Comparison of ENCODE assay signal across 9 cellular contexts in the genomic region with DNA sequence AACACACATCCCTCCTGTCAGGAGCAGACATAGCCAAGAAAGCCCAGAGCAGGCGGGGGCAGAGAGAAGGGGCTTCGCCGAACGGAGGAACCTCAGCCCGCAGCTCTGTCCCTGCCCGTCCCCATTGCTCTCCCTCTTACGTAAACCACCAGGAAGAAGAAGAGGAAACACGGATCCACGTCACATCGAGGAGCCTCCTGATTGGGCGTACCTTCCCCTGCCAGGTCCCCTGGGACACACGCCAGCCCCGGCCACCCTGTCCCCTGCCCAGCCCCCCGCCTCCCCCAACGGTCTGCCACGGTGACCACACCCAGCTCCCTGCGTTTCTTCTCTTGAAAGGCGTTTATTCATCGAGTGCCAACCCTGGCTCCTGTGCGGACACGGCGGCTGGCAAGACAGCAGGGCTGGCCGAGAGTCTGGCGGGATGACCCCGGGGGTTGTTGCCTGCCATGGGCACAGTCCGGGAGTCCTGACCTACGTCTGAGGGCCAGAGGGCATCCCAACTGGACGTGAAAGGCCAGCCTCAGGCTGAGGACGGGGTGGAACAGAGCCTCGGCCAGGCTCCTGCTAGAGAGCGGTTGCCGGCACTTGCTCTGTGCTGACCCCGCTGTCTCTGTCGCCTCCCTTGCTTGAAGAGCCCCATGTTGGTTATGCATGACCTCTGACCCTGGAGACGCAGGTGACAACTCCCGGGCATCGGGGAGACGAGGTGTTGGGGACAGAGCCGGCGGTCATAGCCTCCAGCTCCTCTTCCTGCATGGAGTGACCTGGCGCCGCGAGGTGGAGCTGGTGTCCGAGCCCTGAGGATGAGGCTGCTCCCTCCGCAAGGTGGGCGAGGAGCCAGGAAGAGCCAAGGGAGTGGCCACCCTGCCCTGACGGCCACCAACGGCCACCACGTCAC. TPM values are rescaled to one million over a fixed set of nuclear protein-coding genes. Genes with fewer than 3 reads are reported as not detected.
DNase-seq lines count a peak whose midpoint lies in the region; ATAC-seq and TF ChIP-seq lines count a peak whose summit lies in the region.
"Had no signal": no experiment of that assay in that cellular context is flagged by ENCODE, and none has a peak within 500 bp of the region (broad histone marks: within the 10 kb centered on the region; RNA-seq: fewer than 3 reads in every experiment).

No MANE protein-coding gene starts in this region.

- in situ Hi-C loops in mammary epithelial cell (cut with MboI; ENCODE audit: low sequenced_read_pairs in 2 of 2): no loop called here

- H3K9me3 ChIP-seq in mammary epithelial cell (replicated peaks; ENCODE audit: insufficient read depth, low read length) (no peaks in the 10 kb centered on the region), psoas muscle (no peaks in the 10 kb centered on the region)

- no peak overlapping the region for H3K27ac ChIP-seq in mammary epithelial cell (ENCODE audit: insufficient read depth, low read depth, low read length)
- no peak overlapping the region for H3K27ac ChIP-seq in psoas muscle
- no peak overlapping the region for H3K27ac ChIP-seq in GM23338 (ENCODE audit: low read depth)

- no peak for DNase-seq in Right ventricle myocardium superior
- DNase-seq in cardiac septum (ENCODE audit: low spot score): no peak
- peak; percentile 64 for DNase-seq in NCI-H82 (lab: John Stamatoyannopoulos, UW)
- peak; percentile 62 for DNase-seq in mammary epithelial cell
- DNase-seq in psoas muscle: no peak
- DNase-seq in GM23338 (ENCODE audit: low spot score): no peak
- no peak for DNase-seq in NAMALWA (ENCODE audit: low spot score)

- no peak overlapping the region for H3K9ac ChIP-seq in mammary epithelial cell (ENCODE audit: insufficient read depth, low read length)

- ATAC-seq in Right ventricle myocardium superior (ENCODE audit: poor library complexity) (peak; percentile 46), psoas muscle (peak in 1 of 4 donors; percentile 46), GM23338 (no peak), HG02588 (IDR thresholded peaks at IDR 0.05; ENCODE audit: unreplicated experiment) (no peak)

- H3K4me1 ChIP-seq in mammary epithelial cell (ENCODE audit: insufficient read depth, low read length): peaks cover 22% of the 10 kb centered on the region
- no peaks in the 10 kb centered on the region for H3K4me1 ChIP-seq in psoas muscle
- H3K4me1 ChIP-seq in GM23338 (ENCODE audit: insufficient read depth): 0 out of 2 replicates have a peak, but pooled peaks cover 5% of the 10 kb centered on the region

- peaks cover 3% of the 10 kb centered on the region for H3K27me3 Mint-ChIP-seq in GM23338 (ENCODE audit: insufficient read depth, low read depth, poor library complexity)

- H3K4me2 ChIP-seq in mammary epithelial cell (ENCODE audit: insufficient read depth, low read depth, low read length) (peak overlapping the region; percentile 93), GM23338 (no peak overlapping the region)

- H4K20me1 ChIP-seq in mammary epithelial cell (ENCODE audit: insufficient read depth, low read length): peaks cover 2% of the 10 kb centered on the region
- no peaks in the 10 kb centered on the region for H4K20me1 ChIP-seq in GM23338 (replicated peaks; ENCODE audit: insufficient read depth)

- H3K79me2 ChIP-seq in mammary epithelial cell (ENCODE audit: insufficient read depth, low read length) (no peaks in the 10 kb centered on the region), GM23338 (replicated peaks; ENCODE audit: insufficient read depth) (no peaks in the 10 kb centered on the region)

- TF ChIP-seq CTCF in mammary epithelial cell (conservative IDR thresholded peaks at IDR 0.05 in 1 of 2, IDR thresholded peaks at IDR 0.05 in 1 of 2; ENCODE audit: extremely low read depth in 1 of 2, insufficient read depth in 1 of 2, low read depth in 1 of 2, low read length in 2 of 2) (no peak), psoas muscle (IDR thresholded peaks at IDR 0.05) (no peak), GM23338 (conservative IDR thresholded peaks at IDR 0.05; ENCODE audit: low read depth in 2 of 2) (no peak)

- no peak overlapping the region for H3K4me3 Mint-ChIP-seq in GM23338

- no peaks in the 10 kb centered on the region for H3F3A ChIP-seq in GM23338 (replicated peaks; ENCODE audit: low read depth)

- H3K4me1 Mint-ChIP-seq in GM23338: no peaks in the 10 kb centered on the region

- H3K4me3 ChIP-seq in mammary epithelial cell (replicated peaks in 1 of 3; ENCODE audit: insufficient read depth in 1 of 3, low read depth in 2 of 3, low read length in 3 of 3) (peak overlapping the region; percentile 37 to 63 (median 63)), psoas muscle (peak overlapping the region; percentile 34), GM23338 (no peak overlapping the region)
- H3K4me3 ChIP-seq: lung had no signal

- no peaks in the 10 kb centered on the region for H3K9me3 Mint-ChIP-seq in GM23338

- H3K36me3 ChIP-seq in mammary epithelial cell (ENCODE audit: insufficient read depth, low read length) (no peaks in the 10 kb centered on the region), psoas muscle (ENCODE audit: insufficient read depth in 1 of 2, low read depth in 1 of 2) (no peaks in the 10 kb centered on the region), GM23338 (ENCODE audit: insufficient read depth) (no peaks in the 10 kb centered on the region)

- CTCF ChIA-PET in mammary epithelial cell (lab: Charles Lee; ENCODE audit: low non-redundant PET): interaction anchor here (0.5 to 0.6 kb wide), 2 partner anchors 165 to 390 kb away, joined by 3 read pairs; partner anchors contain the start of gene ZNF778

- peaks cover 9% of the 10 kb centered on the region for H3K27me3 ChIP-seq in mammary epithelial cell (ENCODE audit: insufficient read depth, low read length)
- H3K27me3 ChIP-seq in psoas muscle (ENCODE audit: insufficient read depth in 3 of 3, low read length in 2 of 3): peaks cover 0 to 91% (median 22%) of the 10 kb centered on the region in 3 donors
- no peaks in the 10 kb centered on the region for H3K27me3 ChIP-seq in GM23338 (ENCODE audit: insufficient read depth)

- BruUV-seq in mammary epithelial cell (replicated peaks; lab: Mats Ljungman, UMichigan): no TSS peak

- H3K36me3 Mint-ChIP-seq in GM23338 (ENCODE audit: low read depth): no peaks in the 10 kb centered on the region

- dilution Hi-C loops in mammary epithelial cell (cut with HindIII; ENCODE audit: low sequenced_read_pairs): no loop called here

- 7% methylated on average over 28 of the region's 49 CpGs for WGBS in mammary epithelial cell (ENCODE audit: low coverage, missing lambda C conversion rate)
- WGBS in psoas muscle, 3 donors: 34 to 48% (median 34%) methylated on average over 43 to 49 of the region's 49 CpGs

- intact Hi-C loops in Right ventricle myocardium superior (cut with DNase I): no loop called here
- intact Hi-C loops in cardiac septum (cut with DNase I): no loop called here
- intact Hi-C loops in mammary epithelial cell (cut with micrococcal nuclease): loop anchor here (5.0 kb wide), 2 partner anchors 104 to 236 kb away; no protein-coding TSS in a partner anchor
- intact Hi-C loops in psoas muscle (cut with DNase I): no loop called here

- no peaks in the 10 kb centered on the region for H3K9me2 ChIP-seq in GM23338 (ENCODE audit: insufficient read depth)

- H3K27ac Mint-ChIP-seq in GM23338: no peak overlapping the region; the same call in 1 of the 2 replicates

- H2AFZ ChIP-seq in mammary epithelial cell (ENCODE audit: low read depth, low read length) (peak overlapping the region; percentile 94), GM23338 (no peak overlapping the region)

TF ChIP-seq in GM23338, 12 proteins besides CTCF, POLR2A, EP300 and RAD21 (continues in another document):
- TF ChIP-seq CREB1 (CRISPR knock-in tag; IDR thresholded peaks at IDR 0.05; ENCODE audit: low read depth): no peak
- no peak for TF ChIP-seq STAT1 (IDR thresholded peaks at IDR 0.05; ENCODE audit: unreplicated experiment)
- TF ChIP-seq ZNF114 (CRISPR knock-in tag; IDR thresholded peaks at IDR 0.05): no peak
- TF ChIP-seq, protein P1, sequence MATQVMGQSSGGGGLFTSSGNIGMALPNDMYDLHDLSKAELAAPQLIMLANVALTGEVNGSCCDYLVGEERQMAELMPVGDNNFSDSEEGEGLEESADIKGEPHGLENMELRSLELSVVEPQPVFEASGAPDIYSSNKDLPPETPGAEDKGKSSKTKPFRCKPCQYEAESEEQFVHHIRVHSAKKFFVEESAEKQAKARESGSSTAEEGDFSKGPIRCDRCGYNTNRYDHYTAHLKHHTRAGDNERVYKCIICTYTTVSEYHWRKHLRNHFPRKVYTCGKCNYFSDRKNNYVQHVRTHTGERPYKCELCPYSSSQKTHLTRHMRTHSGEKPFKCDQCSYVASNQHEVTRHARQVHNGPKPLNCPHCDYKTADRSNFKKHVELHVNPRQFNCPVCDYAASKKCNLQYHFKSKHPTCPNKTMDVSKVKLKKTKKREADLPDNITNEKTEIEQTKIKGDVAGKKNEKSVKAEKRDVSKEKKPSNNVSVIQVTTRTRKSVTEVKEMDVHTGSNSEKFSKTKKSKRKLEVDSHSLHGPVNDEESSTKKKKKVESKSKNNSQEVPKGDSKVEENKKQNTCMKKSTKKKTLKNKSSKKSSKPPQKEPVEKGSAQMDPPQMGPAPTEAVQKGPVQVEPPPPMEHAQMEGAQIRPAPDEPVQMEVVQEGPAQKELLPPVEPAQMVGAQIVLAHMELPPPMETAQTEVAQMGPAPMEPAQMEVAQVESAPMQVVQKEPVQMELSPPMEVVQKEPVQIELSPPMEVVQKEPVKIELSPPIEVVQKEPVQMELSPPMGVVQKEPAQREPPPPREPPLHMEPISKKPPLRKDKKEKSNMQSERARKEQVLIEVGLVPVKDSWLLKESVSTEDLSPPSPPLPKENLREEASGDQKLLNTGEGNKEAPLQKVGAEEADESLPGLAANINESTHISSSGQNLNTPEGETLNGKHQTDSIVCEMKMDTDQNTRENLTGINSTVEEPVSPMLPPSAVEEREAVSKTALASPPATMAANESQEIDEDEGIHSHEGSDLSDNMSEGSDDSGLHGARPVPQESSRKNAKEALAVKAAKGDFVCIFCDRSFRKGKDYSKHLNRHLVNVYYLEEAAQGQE (IDR thresholded peaks at IDR 0.05; ENCODE audit: unreplicated experiment): no peak
- no peak for TF ChIP-seq ZNF331 (CRISPR knock-in tag; IDR thresholded peaks at IDR 0.05; ENCODE audit: low read depth)
- TF ChIP-seq POLR2AphosphoS5 (IDR thresholded peaks at IDR 0.05; ENCODE audit: low read depth): no peak
- TF ChIP-seq EZH2 (IDR thresholded peaks at IDR 0.05; ENCODE audit: low read depth, unreplicated experiment): no peak
- no peak for TF ChIP-seq NANOG (IDR thresholded peaks at IDR 0.05; ENCODE audit: borderline replicate concordance)
- TF ChIP-seq EZH2phosphoT487 (IDR thresholded peaks at IDR 0.05; ENCODE audit: unreplicated experiment): no peak
- TF ChIP-seq JUNB (IDR thresholded peaks at IDR 0.05; ENCODE audit: unreplicated experiment): no peak

RNA-seq across cellular contexts. Expression of gene ACSF3, which starts 40.6 kb away (rescaled TPM):
- 15.5 TPM for total RNA-seq in Right ventricle myocardium superior
- 14.7 TPM for total RNA-seq in cardiac septum
- 10 to 100 TPM; 18.0 to 31.8 TPM for total RNA-seq in mammary epithelial cell
- 13.3 TPM for polyA plus RNA-seq in mammary epithelial cell
- 22.6 TPM for polyA minus RNA-seq in mammary epithelial cell
- 10 to 100 TPM; 16.2 to 26.5 (median 19.1) TPM for total RNA-seq in psoas muscle
- polyA plus RNA-seq in psoas muscle: 10 to 100 TPM; 13.4 to 15.5 (median 13.5) TPM
- total RNA-seq in GM23338 (2014; rRNA removed; shearing (Covaris generic)): 22.8 and 23.1 TPM in 2 replicates
- 11.3 and 12.8 TPM in 2 replicates for polyA plus RNA-seq in GM23338 (2016; fragmentation: Nextera tagmentation; extraction: Ambion mirVana)

Comparison
In these comparisons a context has a peak if more than half of its experiments do, and no peak if none do; other contexts are left out.
1. DNase-seq: peak in NCI-H82 (single experiment) and mammary epithelial cell (single experiment); none in Right ventricle myocardium superior (single experiment), cardiac septum (single experiment), psoas muscle (0 of 2), GM23338 (single experiment) and NAMALWA (single experiment).